ENCODE assay signal across 20 cellular contexts in the genomic region with DNA sequence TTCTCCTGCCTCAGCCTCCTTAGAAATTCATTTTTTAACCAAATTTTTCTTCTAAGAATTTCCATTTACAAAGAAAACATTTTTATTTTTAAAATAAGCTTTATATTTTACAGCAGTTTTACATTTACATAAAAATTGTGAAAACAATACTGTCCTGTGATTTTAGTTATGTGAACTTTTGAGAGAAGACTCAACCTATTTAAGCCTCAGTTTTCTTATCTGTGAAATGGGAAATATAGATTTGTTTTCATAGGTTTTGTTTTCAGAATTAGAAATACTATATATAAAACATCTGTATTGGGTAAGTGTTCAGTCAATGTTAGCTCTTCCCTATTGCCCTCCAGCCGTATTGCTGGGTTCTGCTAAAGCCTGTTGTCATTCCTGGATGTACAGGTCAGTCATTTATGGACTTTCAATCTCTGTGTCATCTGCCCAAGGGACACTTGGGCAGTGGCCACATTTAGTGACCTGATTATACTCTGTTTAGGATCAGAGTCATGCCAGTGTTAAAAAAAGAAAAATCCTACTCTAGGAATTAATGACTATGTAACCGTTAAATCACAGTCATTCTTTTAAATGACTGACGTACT.
"Had no signal": no experiment of that assay in that cellular context is flagged by ENCODE, and none has a peak within 500 bp of the region (broad histone marks: within the 10 kb centered on the region; RNA-seq: fewer than 3 reads in every experiment).

No MANE protein-coding gene starts in this region.

- H3K27me3 ChIP-seq: esophagus squamous epithelium, heart right ventricle, neutrophil, ovary, tibial artery had no signal

- H3K27ac ChIP-seq: coronary artery, esophagus squamous epithelium, heart right ventricle, neutrophil, ovary, prostate gland, tibial artery had no signal

- DNase-seq: activated CD4-positive, alpha-beta T cell treated with anti-CD3 and anti-CD28 coated beads for 1 hour; activated CD4-positive, alpha-beta T cell treated with anti-CD3 and anti-CD28 coated beads, Interleukin-2, amount 50 U/mL, for 1 hour; activated CD8-positive, alpha-beta T cell treated with anti-CD3 and anti-CD28 coated beads, Interleukin-2, amount 10 ng/mL, durations not matched to agents 7 days and 5 days; activated gamma-delta T cell treated with Interleukin-2 at 50 U/mL for 16 hours; amniotic stem cell; cerebellar nuclear complex; esophagus squamous epithelium; heart right ventricle; kidney; ovary; stimulated activated CD4-positive, alpha-beta T cell treated with anti-CD3 and anti-CD28 coated beads, Interleukin-4, amount 100 ng/mL, for 4 hours; tibial artery had no signal

- H3K4me1 ChIP-seq: prostate gland, tibial artery had no signal

- H3K9me3 Mint-ChIP-seq: activated T-helper 1 cell treated with anti-CD3 and anti-CD28 coated beads, Interleukin-12 subunit alpha, Interleukin-12 subunit beta, Interleukin-2, Interleukin-4 antibody, amounts not matched to agents 30 ng/mL and 10 ng/mL and 1 ng/mL, durations not matched to agents 14 hours and 24 hours and 36 hours; nephron; stimulated activated naive CD8-positive, alpha-beta T cell treated with anti-CD3 and anti-CD28 coated beads, Interleukin-15, Interleukin-2, amounts not matched to agents 100 ng/mL and 50 ng/mL, for 24 hours; T-helper 2 cell treated with Interferon-gamma antibody and Interleukin-4, amounts not matched to agents 5 μg/mL and 100 μg/mL, for 36 hours had no signal

- H3K4me3 ChIP-seq: coronary artery, esophagus squamous epithelium, heart right ventricle, ovary, prostate gland, tibial artery had no signal

- H3K27me3 Mint-ChIP-seq: activated naive CD8-positive, alpha-beta T cell; stimulated activated naive CD8-positive, alpha-beta T cell treated with anti-CD3 and anti-CD28 coated beads, Interleukin-15, Interleukin-2, amounts not matched to agents 100 ng/mL and 50 ng/mL, for 24 hours had no signal

- H3K4me3 Mint-ChIP-seq: activated CD8-positive, alpha-beta T cell treated with anti-CD3 and anti-CD28 coated beads, Interleukin-2, amount 10 ng/mL, durations not matched to agents 7 days and 5 days; activated naive CD8-positive, alpha-beta T cell; activated T-helper 1 cell treated with anti-CD3 and anti-CD28 coated beads, Interleukin-12 subunit alpha, Interleukin-12 subunit beta, Interleukin-2, Interleukin-4 antibody, amounts not matched to agents 30 ng/mL and 10 ng/mL and 1 ng/mL, durations not matched to agents 14 hours and 24 hours and 36 hours; nephron; stimulated activated naive CD8-positive, alpha-beta T cell treated with anti-CD3 and anti-CD28 coated beads, Interleukin-15, Interleukin-2, amounts not matched to agents 100 ng/mL and 50 ng/mL, for 24 hours; T-helper 2 cell treated with Interferon-gamma antibody and Interleukin-4, amounts not matched to agents 5 μg/mL and 100 μg/mL, for 36 hours had no signal

- H3K27ac Mint-ChIP-seq: activated CD8-positive, alpha-beta T cell treated with anti-CD3 and anti-CD28 coated beads, Interleukin-2, amount 10 ng/mL, durations not matched to agents 7 days and 5 days; activated naive CD8-positive, alpha-beta T cell; activated T-helper 1 cell treated with anti-CD3 and anti-CD28 coated beads, Interleukin-12 subunit alpha, Interleukin-12 subunit beta, Interleukin-2, Interleukin-4 antibody, amounts not matched to agents 30 ng/mL and 10 ng/mL and 1 ng/mL, durations not matched to agents 14 hours and 24 hours and 36 hours; nephron; stimulated activated naive CD8-positive, alpha-beta T cell treated with anti-CD3 and anti-CD28 coated beads, Interleukin-15, Interleukin-2, amounts not matched to agents 100 ng/mL and 50 ng/mL, for 24 hours; T-helper 2 cell treated with Interferon-gamma antibody and Interleukin-4, amounts not matched to agents 5 μg/mL and 100 μg/mL, for 36 hours had no signal

- ATAC-seq: activated CD8-positive, alpha-beta T cell treated with anti-CD3 and anti-CD28 coated beads, Interleukin-2, amount 10 ng/mL, durations not matched to agents 7 days and 5 days; heart right ventricle had no signal

- H3K36me3 ChIP-seq: esophagus squamous epithelium, heart right ventricle, neutrophil, ovary, prostate gland, tibial artery had no signal

- H3K9me3 ChIP-seq: esophagus squamous epithelium, heart right ventricle, neutrophil, ovary, prostate gland, tibial artery had no signal
